3 cellular contexts compared by ENCODE assay signal in genomic region chr3:152316318-152316717, GRCh38.
A peak's percentile ranks its signal among the peaks of the same experiment; 100 is the strongest.
TF ChIP-seq lines count a peak whose summit lies in the region.

No MANE protein-coding gene starts in this region.

TF ChIP-seq in HEK293, 187 proteins besides CTCF, POLR2A, EP300 and RAD21:
- TF ChIP-seq KLF7 (tag by site-specific recombination; IDR thresholded peaks at IDR 0.05; ENCODE audit: borderline replicate concordance) (no peak), ZBTB6 (tag by site-specific recombination; IDR thresholded peaks at IDR 0.05) (peak; percentile 96)
TF ChIP-seq in HEK293: peak in this region for 1.

TF ChIP-seq in H1, 55 proteins besides CTCF, POLR2A, EP300 and RAD21:
- TF ChIP-seq TBP (IDR thresholded peaks at IDR 0.05; ENCODE audit: low read depth, low read length) (no peak), KDM1A (IDR thresholded peaks at IDR 0.05; ENCODE audit: borderline replicate concordance, low read length) (no peak)

TF ChIP-seq in GM23338, 12 proteins besides CTCF, POLR2A, EP300 and RAD21:
- TF ChIP-seq POLR2AphosphoS5 (IDR thresholded peaks at IDR 0.05; ENCODE audit: low read depth) (no peak), EZH2 (IDR thresholded peaks at IDR 0.05; ENCODE audit: low read depth, unreplicated experiment) (no peak), EZH2phosphoT487 (IDR thresholded peaks at IDR 0.05; ENCODE audit: unreplicated experiment) (no peak), ZNF462 (CRISPR knock-in tag; IDR thresholded peaks at IDR 0.05) (no peak), STAT1 (IDR thresholded peaks at IDR 0.05; ENCODE audit: unreplicated experiment) (no peak), CREB1 (CRISPR knock-in tag; IDR thresholded peaks at IDR 0.05; ENCODE audit: low read depth) (no peak), ETS1 (IDR thresholded peaks at IDR 0.05) (no peak), NANOG (IDR thresholded peaks at IDR 0.05; ENCODE audit: borderline replicate concordance) (no peak), REST (IDR thresholded peaks at IDR 0.05; ENCODE audit: unreplicated experiment) (no peak), ZNF114 (CRISPR knock-in tag; IDR thresholded peaks at IDR 0.05) (no peak), ZNF331 (CRISPR knock-in tag; IDR thresholded peaks at IDR 0.05; ENCODE audit: low read depth) (no peak), JUNB (IDR thresholded peaks at IDR 0.05; ENCODE audit: unreplicated experiment) (no peak)
